ENCODE assay signal across 1 cellular context in the genomic region with DNA sequence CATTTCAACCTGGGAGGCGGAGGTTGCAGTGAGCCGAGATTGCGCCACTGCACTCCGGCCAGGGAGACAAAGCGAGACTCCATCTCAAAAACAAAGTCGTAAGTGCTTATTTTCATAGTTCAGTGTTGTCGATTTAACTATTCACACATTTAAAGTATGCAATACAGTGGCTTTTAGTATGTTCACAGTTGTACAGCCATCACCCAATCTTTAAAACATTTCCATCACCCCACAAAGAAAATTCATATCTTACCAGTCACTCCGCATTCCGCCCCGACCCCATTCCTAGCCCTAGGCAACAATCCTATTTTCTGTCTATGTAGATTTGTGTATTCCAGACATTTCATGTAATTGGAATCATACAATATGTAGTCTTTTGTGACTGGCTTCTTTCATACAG.
TF ChIP-seq lines count a peak whose summit lies in the region.

No MANE protein-coding gene starts in this region.

TF ChIP-seq in HEK293, 187 proteins besides CTCF, POLR2A, EP300 and RAD21:
- peak; percentile 69 for TF ChIP-seq PRDM10 (tag by site-specific recombination; IDR thresholded peaks at IDR 0.05)
- TF ChIP-seq OSR2 (tag by site-specific recombination; IDR thresholded peaks at IDR 0.05), result 0 out of 2 replicates have a peak, but pooled peaks have one; percentile 27
- no peak for TF ChIP-seq ZBTB44 (tag by site-specific recombination; IDR thresholded peaks at IDR 0.05)
- no peak for TF ChIP-seq ZNF654 (tag by site-specific recombination; IDR thresholded peaks at IDR 0.05; ENCODE audit: low read depth)
- no peak for TF ChIP-seq ZNF473 (tag by site-specific recombination; IDR thresholded peaks at IDR 0.05)
- TF ChIP-seq ZNF416 (tag by site-specific recombination; IDR thresholded peaks at IDR 0.05), result no peak
- TF ChIP-seq ZNF335 (tag by site-specific recombination; conservative IDR thresholded peaks at IDR 0.05), result no peak
